In the genomic region with DNA sequence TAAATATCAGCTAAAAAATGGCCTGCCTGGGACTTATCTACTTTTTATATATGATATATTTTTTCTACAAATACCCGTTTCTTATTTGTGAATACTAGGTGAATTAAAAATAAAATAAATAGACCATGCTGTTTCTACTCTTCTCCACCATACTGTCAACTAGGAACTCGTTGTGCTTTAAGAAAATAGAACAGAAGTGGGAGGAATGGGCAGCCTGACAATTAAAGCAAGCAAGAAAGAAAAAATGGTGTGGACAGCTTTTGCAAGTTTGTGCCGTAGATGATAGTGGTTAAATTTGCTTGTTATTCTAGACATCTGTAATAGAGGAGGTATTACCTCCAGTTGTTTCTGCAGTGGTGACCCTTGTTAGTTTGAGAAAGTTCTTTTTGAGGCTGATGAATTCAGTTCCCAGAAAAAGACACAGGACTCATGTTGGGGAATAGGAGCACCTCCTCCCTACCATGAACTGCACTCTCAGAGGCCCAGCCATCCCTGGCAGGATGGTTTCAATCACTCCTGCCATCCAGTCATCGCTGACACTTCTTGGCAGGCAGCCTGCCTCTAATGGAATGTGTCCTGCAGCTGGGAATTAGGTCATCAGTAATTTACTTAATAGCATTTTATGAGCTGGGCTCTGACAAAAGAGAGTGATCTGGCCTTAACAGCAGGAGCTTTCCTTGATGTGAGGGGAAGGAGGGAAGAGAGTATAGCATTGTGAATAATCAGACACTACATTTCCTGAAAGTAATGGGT, we compare ENCODE assay signal across 1 cellular context.
TF ChIP-seq lines count a peak whose summit lies in the region.

No MANE protein-coding gene starts in this region.

TF ChIP-seq in SK-N-SH, 30 proteins besides CTCF, POLR2A, EP300 and RAD21 (continued from another document):
- TF ChIP-seq MXI1 (IDR thresholded peaks at IDR 0.05; ENCODE audit: low read depth, low read length) (0 out of 2 replicates have a peak, but pooled peaks have one; percentile 41), FOSL2 (IDR thresholded peaks at IDR 0.05; ENCODE audit: borderline replicate concordance, low read depth) (peak; percentile 83), CHD2 (IDR thresholded peaks at IDR 0.05; ENCODE audit: low read length, partially characterized antibody) (peak; percentile 93), GATA2 (CRISPR knock-in tag; IDR thresholded peaks at IDR 0.05) (peak; percentile 85), POLR2AphosphoS5 (IDR thresholded peaks at IDR 0.05; ENCODE audit: low read depth, low read length) (peak; percentile 89), NFIC (IDR thresholded peaks at IDR 0.05; ENCODE audit: borderline replicate concordance) (peak; percentile 98), TCF12 (IDR thresholded peaks at IDR 0.05) (peak; percentile 99), TEAD4 (IDR thresholded peaks at IDR 0.05; ENCODE audit: borderline replicate concordance, insufficient read depth) (peak; percentile 91), NRF1 (IDR thresholded peaks at IDR 0.05; ENCODE audit: low read depth, low read length) (no peak)
- TF ChIP-seq, protein P1, sequence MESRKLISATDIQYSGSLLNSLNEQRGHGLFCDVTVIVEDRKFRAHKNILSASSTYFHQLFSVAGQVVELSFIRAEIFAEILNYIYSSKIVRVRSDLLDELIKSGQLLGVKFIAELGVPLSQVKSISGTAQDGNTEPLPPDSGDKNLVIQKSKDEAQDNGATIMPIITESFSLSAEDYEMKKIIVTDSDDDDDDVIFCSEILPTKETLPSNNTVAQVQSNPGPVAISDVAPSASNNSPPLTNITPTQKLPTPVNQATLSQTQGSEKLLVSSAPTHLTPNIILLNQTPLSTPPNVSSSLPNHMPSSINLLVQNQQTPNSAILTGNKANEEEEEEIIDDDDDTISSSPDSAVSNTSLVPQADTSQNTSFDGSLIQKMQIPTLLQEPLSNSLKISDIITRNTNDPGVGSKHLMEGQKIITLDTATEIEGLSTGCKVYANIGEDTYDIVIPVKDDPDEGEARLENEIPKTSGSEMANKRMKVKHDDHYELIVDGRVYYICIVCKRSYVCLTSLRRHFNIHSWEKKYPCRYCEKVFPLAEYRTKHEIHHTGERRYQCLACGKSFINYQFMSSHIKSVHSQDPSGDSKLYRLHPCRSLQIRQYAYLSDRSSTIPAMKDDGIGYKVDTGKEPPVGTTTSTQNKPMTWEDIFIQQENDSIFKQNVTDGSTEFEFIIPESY (IDR thresholded peaks at IDR 0.05; ENCODE audit: borderline replicate concordance, low read depth) = 0 out of 2 replicates have a peak, but pooled peaks have one; percentile 45
- TF ChIP-seq, protein P2, sequence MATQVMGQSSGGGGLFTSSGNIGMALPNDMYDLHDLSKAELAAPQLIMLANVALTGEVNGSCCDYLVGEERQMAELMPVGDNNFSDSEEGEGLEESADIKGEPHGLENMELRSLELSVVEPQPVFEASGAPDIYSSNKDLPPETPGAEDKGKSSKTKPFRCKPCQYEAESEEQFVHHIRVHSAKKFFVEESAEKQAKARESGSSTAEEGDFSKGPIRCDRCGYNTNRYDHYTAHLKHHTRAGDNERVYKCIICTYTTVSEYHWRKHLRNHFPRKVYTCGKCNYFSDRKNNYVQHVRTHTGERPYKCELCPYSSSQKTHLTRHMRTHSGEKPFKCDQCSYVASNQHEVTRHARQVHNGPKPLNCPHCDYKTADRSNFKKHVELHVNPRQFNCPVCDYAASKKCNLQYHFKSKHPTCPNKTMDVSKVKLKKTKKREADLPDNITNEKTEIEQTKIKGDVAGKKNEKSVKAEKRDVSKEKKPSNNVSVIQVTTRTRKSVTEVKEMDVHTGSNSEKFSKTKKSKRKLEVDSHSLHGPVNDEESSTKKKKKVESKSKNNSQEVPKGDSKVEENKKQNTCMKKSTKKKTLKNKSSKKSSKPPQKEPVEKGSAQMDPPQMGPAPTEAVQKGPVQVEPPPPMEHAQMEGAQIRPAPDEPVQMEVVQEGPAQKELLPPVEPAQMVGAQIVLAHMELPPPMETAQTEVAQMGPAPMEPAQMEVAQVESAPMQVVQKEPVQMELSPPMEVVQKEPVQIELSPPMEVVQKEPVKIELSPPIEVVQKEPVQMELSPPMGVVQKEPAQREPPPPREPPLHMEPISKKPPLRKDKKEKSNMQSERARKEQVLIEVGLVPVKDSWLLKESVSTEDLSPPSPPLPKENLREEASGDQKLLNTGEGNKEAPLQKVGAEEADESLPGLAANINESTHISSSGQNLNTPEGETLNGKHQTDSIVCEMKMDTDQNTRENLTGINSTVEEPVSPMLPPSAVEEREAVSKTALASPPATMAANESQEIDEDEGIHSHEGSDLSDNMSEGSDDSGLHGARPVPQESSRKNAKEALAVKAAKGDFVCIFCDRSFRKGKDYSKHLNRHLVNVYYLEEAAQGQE (IDR thresholded peaks at IDR 0.05; ENCODE audit: low read depth, low read length) = 0 out of 2 replicates have a peak, but pooled peaks have one; percentile 35
- TF ChIP-seq, protein P3, sequence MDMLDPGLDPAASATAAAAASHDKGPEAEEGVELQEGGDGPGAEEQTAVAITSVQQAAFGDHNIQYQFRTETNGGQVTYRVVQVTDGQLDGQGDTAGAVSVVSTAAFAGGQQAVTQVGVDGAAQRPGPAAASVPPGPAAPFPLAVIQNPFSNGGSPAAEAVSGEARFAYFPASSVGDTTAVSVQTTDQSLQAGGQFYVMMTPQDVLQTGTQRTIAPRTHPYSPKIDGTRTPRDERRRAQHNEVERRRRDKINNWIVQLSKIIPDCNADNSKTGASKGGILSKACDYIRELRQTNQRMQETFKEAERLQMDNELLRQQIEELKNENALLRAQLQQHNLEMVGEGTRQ (IDR thresholded peaks at IDR 0.05; ENCODE audit: borderline replicate concordance, low read depth, low read length) = no peak
